In genomic region chr7:19708397-19709248, GRCh38 we compare ENCODE assay signal across 8 cellular contexts.
DNase-seq lines count a peak whose midpoint lies in the region; ATAC-seq and TF ChIP-seq lines count a peak whose summit lies in the region.

POLR1F (minus strand) TSS chr7:19709037; CDS start chr7:19709016, 21 bp downstream.

- DNase-seq in 8988T (peak; percentile 28), NCI-H2081 (lab: John Stamatoyannopoulos, UW) (peak; percentile 96 to 99), T1000 (lab: John Stamatoyannopoulos, UW) (peak; percentile 87), astrocyte of the spinal cord (ENCODE audit: low read depth, low spot score) (peak; percentile 97), hypothalamus (lab: John Stamatoyannopoulos, UW) (peak; percentile 55 to 96 (median 90)), retinal pigment epithelial cell (ENCODE audit: low read depth) (peak; percentile 80)

- TF ChIP-seq CTCF in astrocyte of the spinal cord (IDR thresholded peaks at IDR 0.05; ENCODE audit: low read depth, low read length) (peak; percentile 92), retinal pigment epithelial cell (conservative IDR thresholded peaks at IDR 0.05; ENCODE audit: low read depth, low read length) (peak; percentile 88)

- ATAC-seq in GM18511 (IDR thresholded peaks at IDR 0.05; ENCODE audit: unreplicated experiment) (peak; percentile 98), HG03039 (IDR thresholded peaks at IDR 0.05; ENCODE audit: unreplicated experiment) (peak; percentile 99)

- peak within 1 kb of the TSS; percentile 81 for H3K4me3 ChIP-seq in astrocyte of the spinal cord (ENCODE audit: low read depth, low read length)
- peak within 1 kb of the TSS; percentile 99 for H3K4me3 ChIP-seq in retinal pigment epithelial cell (ENCODE audit: low read length)

- in situ Hi-C loops in astrocyte of the spinal cord (cut with HindIII; ENCODE audit: low sequenced_read_pairs): no loop called here

Comparison
In these comparisons a context has a peak if more than half of its experiments do, and no peak if none do; other contexts are left out.
1. Peak in every context shown above with its lines: DNase-seq, ATAC-seq and H3K4me3 ChIP-seq.
2. DNase-seq: peak in every context shown above with its lines; median percentile 98 in NCI-H2081; 97 in astrocyte of the spinal cord; 90 in hypothalamus; 87 in T1000; 80 in retinal pigment epithelial cell; 28 in 8988T.